In genomic region chrX:6644411-6644810, GRCh38 we compare ENCODE assay signal across 14 cellular contexts.
DNase-seq lines count a peak whose midpoint lies in the region; ATAC-seq and TF ChIP-seq lines count a peak whose summit lies in the region.
"Had no signal": no experiment of that assay in that cellular context is flagged by ENCODE, and none has a peak within 500 bp of the region (broad histone marks: within the 10 kb centered on the region; RNA-seq: fewer than 3 reads in every experiment).

No MANE protein-coding gene starts in this region.

- no peaks in the 10 kb centered on the region for H3K4me1 ChIP-seq in esophagus muscularis mucosa
- H3K4me1 ChIP-seq: right atrium auricular region had no signal

- no peaks in the 10 kb centered on the region for H3K36me3 ChIP-seq in esophagus muscularis mucosa
- H3K36me3 ChIP-seq: right atrium auricular region had no signal

- intact Hi-C loops in esophagus muscularis mucosa (cut with DNase I) = no loop called here

- WGBS in esophagus muscularis mucosa = 90% methylated on average over 4 of the region's 4 CpGs

- H3K27ac ChIP-seq in 22Rv1 = no peak overlapping the region
- no peak overlapping the region for H3K27ac ChIP-seq in esophagus muscularis mucosa (replicated peaks in 1 of 4)
- H3K27ac ChIP-seq: right atrium auricular region, RWPE1 had no signal

- TF ChIP-seq POLR2A in esophagus muscularis mucosa (IDR thresholded peaks at IDR 0.05; ENCODE audit: low read depth) = no peak

- peak; percentile 0 for DNase-seq in GM12865 (ENCODE audit: low read depth)
- DNase-seq in OCI-M1 (lab: John Stamatoyannopoulos, UW) = peak; percentile 34
- DNase-seq in epithelial cell of proximal tubule (ENCODE audit: low read depth) = no peak
- DNase-seq in T1000 (lab: John Stamatoyannopoulos, UW) = no peak
- no peak for DNase-seq in esophagus muscularis mucosa (ENCODE audit: extremely low spot score)
- DNase-seq: activated CD4-positive, alpha-beta T cell treated with anti-CD3 and anti-CD28 coated beads, Interleukin-2, amount 50 U/mL, for 48 hours; left colon; naive thymus-derived CD4-positive, alpha-beta T cell; NCI-H1105 had no signal

- H3K4me3 ChIP-seq in GM12865 (ENCODE audit: low read depth, low read length) = no peak overlapping the region
- H3K4me3 ChIP-seq in epithelial cell of proximal tubule (ENCODE audit: low read depth, low read length) = no peak overlapping the region
- H3K4me3 ChIP-seq in esophagus muscularis mucosa = no peak overlapping the region
- H3K4me3 ChIP-seq: right atrium auricular region had no signal

- TF ChIP-seq CTCF in 22Rv1 (IDR thresholded peaks at IDR 0.05) (peak; percentile 56), GM12865 (IDR thresholded peaks at IDR 0.05; ENCODE audit: insufficient read depth, low read depth, low read length, missing control alignments) (peak; percentile 8), epithelial cell of proximal tubule (conservative IDR thresholded peaks at IDR 0.05; ENCODE audit: low read depth, low read length) (peak; percentile 42), esophagus muscularis mucosa (IDR thresholded peaks at IDR 0.05) (no peak)

- TF ChIP-seq EP300 in esophagus muscularis mucosa (IDR thresholded peaks at IDR 0.05) = no peak

- H3K27me3 ChIP-seq in esophagus muscularis mucosa = no peaks in the 10 kb centered on the region
- H3K27me3 ChIP-seq: right atrium auricular region had no signal

- ATAC-seq in GM18520 (IDR thresholded peaks at IDR 0.05; ENCODE audit: unreplicated experiment) = no peak
- ATAC-seq in GM18517 (IDR thresholded peaks at IDR 0.05; ENCODE audit: unreplicated experiment) = no peak
- ATAC-seq: left colon; naive thymus-derived CD4-positive, alpha-beta T cell had no signal

- no peaks in the 10 kb centered on the region for H3K9me3 ChIP-seq in esophagus muscularis mucosa
- H3K9me3 ChIP-seq: right atrium auricular region had no signal

Comparison
In these comparisons a context has a peak if more than half of its experiments do, and no peak if none do; other contexts are left out.
1. CTCF ChIP-seq: peak in 22Rv1 (single experiment), GM12865 (single experiment) and epithelial cell of proximal tubule (single experiment); none in esophagus muscularis mucosa (0 of 3).
2. DNase-seq: peak in GM12865 (single experiment) and OCI-M1 (single experiment); none in epithelial cell of proximal tubule (single experiment), T1000 (single experiment) and esophagus muscularis mucosa (single experiment).